In the genomic region with DNA sequence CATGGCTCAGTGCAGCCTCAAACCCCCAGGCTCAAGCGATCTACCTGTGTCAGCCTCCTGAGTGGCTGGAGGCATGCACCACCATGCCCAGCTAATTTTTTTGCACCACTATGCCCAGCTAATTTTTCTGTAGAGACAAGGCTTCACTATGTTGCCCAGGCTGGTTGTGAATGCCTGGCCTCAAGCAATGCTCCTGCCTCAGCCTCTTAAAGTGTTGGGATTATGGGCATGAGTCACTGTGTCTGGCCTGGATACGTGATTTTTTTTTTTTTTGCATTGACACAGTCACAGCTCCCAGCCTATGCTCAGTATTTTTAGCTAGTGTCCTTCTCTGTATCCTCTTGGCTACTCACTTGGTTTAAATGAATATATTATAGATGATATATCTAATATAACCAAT, we compare ENCODE assay signal across 16 cellular contexts.
DNase-seq lines count a peak whose midpoint lies in the region; ATAC-seq and TF ChIP-seq lines count a peak whose summit lies in the region.
"Had no signal": no experiment of that assay in that cellular context is flagged by ENCODE, and none has a peak within 500 bp of the region (broad histone marks: within the 10 kb centered on the region; RNA-seq: fewer than 3 reads in every experiment).

No MANE protein-coding gene starts in this region.

- H3K36me3 ChIP-seq in neural progenitor cell (no peaks in the 10 kb centered on the region), ascending aorta (no peaks in the 10 kb centered on the region)
- H3K36me3 ChIP-seq: BLaER1 treated with 17β-estradiol and CSF1 and Interleukin-3, amounts not matched to agents 10 nM and 100 nM had no signal

- no peaks in the 10 kb centered on the region for H3K9me3 ChIP-seq in neural progenitor cell (ENCODE audit: low read depth)
- H3K9me3 ChIP-seq in ascending aorta = no peaks in the 10 kb centered on the region

- no peaks in the 10 kb centered on the region for H3F3A ChIP-seq in neural progenitor cell (ENCODE audit: low read depth)

- no peak overlapping the region for H2AFZ ChIP-seq in neural progenitor cell (replicated peaks)
- H2AFZ ChIP-seq: parathyroid adenoma had no signal

- no peak overlapping the region for H3K9ac ChIP-seq in neural progenitor cell
- H3K9ac ChIP-seq: BLaER1 treated with 17β-estradiol and CSF1 and Interleukin-3, amounts not matched to agents 10 nM and 100 nM; parathyroid adenoma had no signal

- peaks cover 12% of the 10 kb centered on the region for H3K36me3 Mint-ChIP-seq in neural progenitor cell
- H3K36me3 Mint-ChIP-seq: stimulated activated effector memory CD8-positive, alpha-beta T cell treated with anti-CD3 and anti-CD28 coated beads, Interleukin-12 subunit alpha, Interleukin-12 subunit beta, amount 100 ng/mL, for 72 hours; T-cell had no signal

- H3K4me1 Mint-ChIP-seq in neural progenitor cell = no peaks in the 10 kb centered on the region
- H3K4me1 Mint-ChIP-seq: stimulated activated effector memory CD8-positive, alpha-beta T cell treated with anti-CD3 and anti-CD28 coated beads, Interleukin-12 subunit alpha, Interleukin-12 subunit beta, amount 100 ng/mL, for 72 hours had no signal

- H3K27me3 ChIP-seq in neural progenitor cell (no peaks in the 10 kb centered on the region), ascending aorta (no peaks in the 10 kb centered on the region)
- H3K27me3 ChIP-seq: BLaER1 treated with 17β-estradiol and CSF1 and Interleukin-3, amounts not matched to agents 10 nM and 100 nM had no signal

- peaks cover 2% of the 10 kb centered on the region for H3K27me3 Mint-ChIP-seq in neural progenitor cell (ENCODE audit: insufficient read depth, low read depth)

- TF ChIP-seq CTCF in AG09309 (IDR thresholded peaks at IDR 0.05; ENCODE audit: control insufficient read depth, insufficient read depth, low read depth, low read length, missing control alignments) = no peak
- no peak for TF ChIP-seq CTCF in cardiac fibroblast (IDR thresholded peaks at IDR 0.05; ENCODE audit: low read depth, low read length)
- TF ChIP-seq CTCF in neural progenitor cell (IDR thresholded peaks at IDR 0.05) = no peak
- TF ChIP-seq CTCF in ascending aorta (IDR thresholded peaks at IDR 0.05) = no peak

- H3K4me1 ChIP-seq in neural progenitor cell = no peaks in the 10 kb centered on the region
- H3K4me1 ChIP-seq in ascending aorta = peaks cover 0 to 2% of the 10 kb centered on the region in 2 donors
- H3K4me1 ChIP-seq: parathyroid adenoma had no signal

- H3K79me2 ChIP-seq in neural progenitor cell (ENCODE audit: low read depth) = no peaks in the 10 kb centered on the region
- H3K79me2 ChIP-seq: parathyroid adenoma had no signal

- H3K4me3 ChIP-seq in AG09309 (ENCODE audit: control insufficient read depth, low read depth, low read length) (no peak overlapping the region), cardiac fibroblast (replicated peaks in 1 of 2; ENCODE audit: low read depth in 2 of 2, low read length in 2 of 2) (no peak overlapping the region), neural progenitor cell (no peak overlapping the region), ascending aorta (no peak overlapping the region)
- H3K4me3 ChIP-seq: BLaER1 treated with 17β-estradiol and CSF1 and Interleukin-3, amounts not matched to agents 10 nM and 100 nM had no signal

- no peak overlapping the region for H3K4me3 Mint-ChIP-seq in neural progenitor cell
- H3K4me3 Mint-ChIP-seq: stimulated activated effector memory CD8-positive, alpha-beta T cell treated with anti-CD3 and anti-CD28 coated beads, Interleukin-12 subunit alpha, Interleukin-12 subunit beta, amount 100 ng/mL, for 72 hours; T-cell had no signal

- intact Hi-C loops in ascending aorta (cut with DNase I) = no loop called here

- H3K9me3 Mint-ChIP-seq in neural progenitor cell = peaks cover 17% of the 10 kb centered on the region
- H3K9me3 Mint-ChIP-seq: activated T-helper 2 cell treated with anti-CD3 and anti-CD28 coated beads, Interferon-gamma antibody, Interleukin-2, Interleukin-4, amounts not matched to agents 10 μg/mL and 5 μg/mL and 100 μg/mL, durations not matched to agents 14 hours and 24 hours and 36 hours; stimulated activated effector memory CD8-positive, alpha-beta T cell treated with anti-CD3 and anti-CD28 coated beads, Interleukin-12 subunit alpha, Interleukin-12 subunit beta, amount 100 ng/mL, for 72 hours had no signal

- no peaks in the 10 kb centered on the region for H4K20me1 ChIP-seq in neural progenitor cell (ENCODE audit: low read depth)

- ATAC-seq in HG03135 (IDR thresholded peaks at IDR 0.05; ENCODE audit: unreplicated experiment) (no peak), GM18520 (IDR thresholded peaks at IDR 0.05; ENCODE audit: unreplicated experiment) (no peak)
- ATAC-seq: stimulated activated effector memory CD8-positive, alpha-beta T cell treated with anti-CD3 and anti-CD28 coated beads, Interleukin-12 subunit alpha, Interleukin-12 subunit beta, amount 100 ng/mL, for 72 hours; T-cell had no signal

- DNase-seq in AG09309 (ENCODE audit: low read depth) (peak; percentile 34), LHCN-M2 (ENCODE audit: low read depth) (peak; percentile 55), cardiac fibroblast (ENCODE audit: low read depth in 2 of 2) (peak; percentile 19 to 49), islet precursor cell (peak; percentile 88), neural progenitor cell (ENCODE audit: low spot score) (no peak), ascending aorta (ENCODE audit: low spot score in 2 of 2) (no peak)
- DNase-seq: activated CD4-positive, alpha-beta T cell treated with anti-CD3 and anti-CD28 coated beads for 4 hours; NCI-H1417 treated with DMSO at 0.1 percent for 48 hours; stimulated activated CD4-positive, alpha-beta T cell treated with anti-CD3 and anti-CD28 coated beads, Interleukin-2, amount 100 ng/mL, for 24 hours; T-cell had no signal

- no peak overlapping the region for H3K4me2 ChIP-seq in neural progenitor cell

- H3K27ac Mint-ChIP-seq in neural progenitor cell = no peak overlapping the region
- H3K27ac Mint-ChIP-seq: activated T-helper 2 cell treated with anti-CD3 and anti-CD28 coated beads, Interferon-gamma antibody, Interleukin-2, Interleukin-4, amounts not matched to agents 10 μg/mL and 5 μg/mL and 100 μg/mL, durations not matched to agents 14 hours and 24 hours and 36 hours; stimulated activated effector memory CD8-positive, alpha-beta T cell treated with anti-CD3 and anti-CD28 coated beads, Interleukin-12 subunit alpha, Interleukin-12 subunit beta, amount 100 ng/mL, for 72 hours; T-cell had no signal

- H3K27ac ChIP-seq in neural progenitor cell (no peak overlapping the region), ascending aorta (no peak overlapping the region)
- H3K27ac ChIP-seq: BLaER1 treated with 17β-estradiol and CSF1 and Interleukin-3, amounts not matched to agents 10 nM and 100 nM; parathyroid adenoma had no signal

Comparison
In these comparisons a context has a peak if more than half of its experiments do, and no peak if none do; other contexts are left out.
1. DNase-seq: peak in AG09309 (single experiment), LHCN-M2 (single experiment), cardiac fibroblast (2 of 2) and islet precursor cell (single experiment); none in neural progenitor cell (single experiment) and ascending aorta (0 of 2).